27 cellular contexts compared by ENCODE assay signal in the genomic region with DNA sequence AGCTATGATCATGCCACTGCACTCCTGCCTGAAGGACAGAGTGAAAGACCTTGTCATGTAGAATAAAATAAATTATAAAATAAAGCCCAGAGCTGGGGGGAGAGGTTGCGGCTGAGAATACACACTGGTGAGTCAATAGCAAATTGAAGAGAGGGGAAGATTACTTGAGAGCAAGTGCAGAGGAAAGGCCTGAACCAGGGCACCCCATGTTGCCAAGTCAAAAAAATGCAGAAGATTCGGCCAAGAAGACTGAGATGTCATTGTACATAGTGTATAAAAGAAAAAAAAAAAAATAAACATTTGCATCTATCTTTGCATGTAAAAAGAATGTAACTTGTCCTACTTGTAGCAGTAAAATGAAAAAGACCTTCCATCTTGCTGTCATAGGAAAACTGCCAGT. TPM values are rescaled to one million over a fixed set of nuclear protein-coding genes. Genes with fewer than 3 reads are reported as not detected.
DNase-seq lines count a peak whose midpoint lies in the region; ATAC-seq and TF ChIP-seq lines count a peak whose summit lies in the region.
"Had no signal": no experiment of that assay in that cellular context is flagged by ENCODE, and none has a peak within 500 bp of the region (broad histone marks: within the 10 kb centered on the region; RNA-seq: fewer than 3 reads in every experiment).

No MANE protein-coding gene starts in this region.

- no peaks in the 10 kb centered on the region for H3K9me3 ChIP-seq in BLaER1
- H3K9me3 ChIP-seq in gastroesophageal sphincter, result no peaks in the 10 kb centered on the region
- no peaks in the 10 kb centered on the region for H3K9me3 ChIP-seq in ovary
- no peaks in the 10 kb centered on the region for H3K9me3 ChIP-seq in OCI-LY7 (ENCODE audit: low read length)
- H3K9me3 ChIP-seq: Caco-2, HAP-1, Peyer's patch had no signal

- TF ChIP-seq POLR2A in gastroesophageal sphincter (IDR thresholded peaks at IDR 0.05) (no peak), ovary (IDR thresholded peaks at IDR 0.05) (no peak)

- H2AFZ ChIP-seq in OCI-LY7 (ENCODE audit: low read length), result no peak overlapping the region
- H2AFZ ChIP-seq: GM23248 had no signal

- H3K9me2 ChIP-seq in OCI-LY7 (ENCODE audit: insufficient read depth, low read length), result no peaks in the 10 kb centered on the region

- no peaks in the 10 kb centered on the region for H3K9me3 Mint-ChIP-seq in HFFc6
- no peaks in the 10 kb centered on the region for H3K9me3 Mint-ChIP-seq in activated T-helper 17 cell treated with anti-CD3 and anti-CD28 coated beads, Interleukin-2, amount 50 U/mL, for 72 hours
- H3K9me3 Mint-ChIP-seq: CD8-positive, alpha-beta T cell had no signal

- H3K9ac ChIP-seq in BLaER1, result no peak overlapping the region
- H3K9ac ChIP-seq: GM23248 had no signal

- peak overlapping the region; percentile 55 for H3K27ac ChIP-seq in BLaER1
- peak overlapping the region; percentile 46 to 72 (median 56) for H3K27ac ChIP-seq in gastroesophageal sphincter
- no peak overlapping the region for H3K27ac ChIP-seq in ovary
- no peak overlapping the region for H3K27ac ChIP-seq in OCI-LY7 (ENCODE audit: low read depth, low read length, poor library complexity, severe bottlenecking)
- H3K27ac ChIP-seq: C4-2B, GM23248, Peyer's patch, SK-N-MC had no signal

- intact Hi-C loops in ovary (cut with DNase I) (no loop called here), OCI-LY7 (cut with micrococcal nuclease; ENCODE audit: unreplicated experiment) (no loop called here)

- H3K36me3 Mint-ChIP-seq in HFFc6 (ENCODE audit: low read depth), result peaks cover 62% of the 10 kb centered on the region
- H3K36me3 Mint-ChIP-seq in activated T-helper 17 cell treated with anti-CD3 and anti-CD28 coated beads, Interleukin-2, amount 50 U/mL, for 72 hours (ENCODE audit: low read depth), result peaks cover 87% of the 10 kb centered on the region

- DNase-seq in HFFc6, result no peak
- DNase-seq in ovary, result no peak
- no peak for DNase-seq in OCI-LY7 (ENCODE audit: low spot score)
- no peak for DNase-seq in GM19240 (ENCODE audit: insufficient read length, low spot score)
- DNase-seq: AML-193; Caco-2; CD8-positive, alpha-beta T cell; EL; GDM1; GM23248; KG1; NCI-H1092; NCI-H1417 treated with DMSO at 0.1 percent for 48 hours; NCI-H1694 treated with DMSO at 0.1 percent for 48 hours; NCI-H2081; NCI-H2227 treated with DMSO at 0.1 percent for 48 hours; NCI-H510A; NCI-H69; Peyer's patch; SIG-M5 had no signal

- H3K27me3 ChIP-seq in BLaER1, result no peaks in the 10 kb centered on the region
- no peaks in the 10 kb centered on the region for H3K27me3 ChIP-seq in gastroesophageal sphincter
- H3K27me3 ChIP-seq in ovary, result no peaks in the 10 kb centered on the region
- H3K27me3 ChIP-seq: Peyer's patch had no signal

- CTCF ChIA-PET in OCI-LY7 (lab: Charles Lee; ENCODE audit: unreplicated experiment), result no interaction called here

- 7 to 26% methylated on average over 1 to 2 of the region's 2 CpGs for WGBS in gastroesophageal sphincter (ENCODE audit: low coverage in 1 of 2), 2 donors
- 63 to 75% (median 75%) methylated on average over 2 of the region's 2 CpGs for WGBS in ovary, 3 donors

- TF ChIP-seq CTCF in HFFc6 (IDR thresholded peaks at IDR 0.05) (no peak), gastroesophageal sphincter (IDR thresholded peaks at IDR 0.05) (no peak), ovary (IDR thresholded peaks at IDR 0.05) (no peak), OCI-LY7 (conservative IDR thresholded peaks at IDR 0.05; ENCODE audit: low read length) (no peak)

- H3K27me3 Mint-ChIP-seq in HFFc6 (ENCODE audit: insufficient read depth), result no peaks in the 10 kb centered on the region; the same call in 1 of the 2 replicates
- no peaks in the 10 kb centered on the region for H3K27me3 Mint-ChIP-seq in activated T-helper 17 cell treated with anti-CD3 and anti-CD28 coated beads, Interleukin-2, amount 50 U/mL, for 72 hours

- peaks cover 57% of the 10 kb centered on the region for H3K4me1 ChIP-seq in BLaER1
- peaks cover 15 to 93% (median 36%) of the 10 kb centered on the region in 3 donors for H3K4me1 ChIP-seq in gastroesophageal sphincter
- H3K4me1 ChIP-seq in ovary (ENCODE audit: insufficient read depth), result no peaks in the 10 kb centered on the region
- H3K4me1 ChIP-seq in OCI-LY7 (ENCODE audit: insufficient read depth, low read length, poor library complexity, severe bottlenecking), result peaks cover 7% of the 10 kb centered on the region
- H3K4me1 ChIP-seq: Peyer's patch had no signal

- peak overlapping the region; percentile 57; the same call in 1 of the 2 replicates for H3K27ac Mint-ChIP-seq in HFFc6
- peak overlapping the region; percentile 37 for H3K27ac Mint-ChIP-seq in activated T-helper 17 cell treated with anti-CD3 and anti-CD28 coated beads, Interleukin-2, amount 50 U/mL, for 72 hours
- H3K27ac Mint-ChIP-seq: CD8-positive, alpha-beta T cell had no signal

- H3K36me3 ChIP-seq in BLaER1, result peaks cover 86% of the 10 kb centered on the region
- H3K36me3 ChIP-seq in gastroesophageal sphincter, result peaks cover 0 to 67% of the 10 kb centered on the region in 2 donors
- H3K36me3 ChIP-seq in ovary, result no peaks in the 10 kb centered on the region
- H3K36me3 ChIP-seq in OCI-LY7 (ENCODE audit: insufficient read depth, low read length), result peaks cover 99% of the 10 kb centered on the region

- H3K4me1 Mint-ChIP-seq in HFFc6 (ENCODE audit: low read depth), result peaks cover 78% of the 10 kb centered on the region
- H3K4me1 Mint-ChIP-seq in activated T-helper 17 cell treated with anti-CD3 and anti-CD28 coated beads, Interleukin-2, amount 50 U/mL, for 72 hours, result peaks cover 26% of the 10 kb centered on the region

- H3K4me2 ChIP-seq in BLaER1 (peak overlapping the region; percentile 87), OCI-LY7 (ENCODE audit: low read length) (no peak overlapping the region)

- ATAC-seq in activated T-helper 17 cell treated with anti-CD3 and anti-CD28 coated beads, Interleukin-2, amount 50 U/mL, for 72 hours (replicated peaks), result no peak
- ATAC-seq in gastroesophageal sphincter, result no peak
- ATAC-seq: CD8-positive, alpha-beta T cell had no signal

- POLR2A ChIA-PET in OCI-LY7 (lab: Charles Lee), result no interaction called here

- TF ChIP-seq EP300 in gastroesophageal sphincter (IDR thresholded peaks at IDR 0.05), result no peak
- no peak for TF ChIP-seq EP300 in ovary (IDR thresholded peaks at IDR 0.05)

- H4K20me1 ChIP-seq in BLaER1 (peaks cover 94% of the 10 kb centered on the region), OCI-LY7 (ENCODE audit: insufficient read depth, low read length) (peaks cover 23% of the 10 kb centered on the region; the same call in 1 of the 2 replicates)

- BruUV-seq in OCI-LY7 (replicated peaks; lab: Mats Ljungman, UMichigan), result no TSS peak

- no peak overlapping the region for H3K4me3 Mint-ChIP-seq in HFFc6
- no peak overlapping the region for H3K4me3 Mint-ChIP-seq in activated T-helper 17 cell treated with anti-CD3 and anti-CD28 coated beads, Interleukin-2, amount 50 U/mL, for 72 hours
- H3K4me3 Mint-ChIP-seq: CD8-positive, alpha-beta T cell had no signal

- no peak overlapping the region for H3K4me3 ChIP-seq in BLaER1
- H3K4me3 ChIP-seq in gastroesophageal sphincter, result no peak overlapping the region
- H3K4me3 ChIP-seq in ovary, result no peak overlapping the region
- no peak overlapping the region for H3K4me3 ChIP-seq in OCI-LY7 (ENCODE audit: low read depth, low read length, poor library complexity, severe bottlenecking)
- H3K4me3 ChIP-seq: GM23248, HAP-1, Peyer's patch, SK-N-MC had no signal

- H3K79me2 ChIP-seq in OCI-LY7 (ENCODE audit: insufficient read depth, low read depth, low read length), result peaks cover 32% of the 10 kb centered on the region

RNA-seq across cellular contexts. Expression of a gene that starts 32.4 kb away (rescaled TPM):
- 100 to 1,000 TPM; 104 to 122 (median 118) TPM for total RNA-seq in HFFc6 (2021; fragmentation: NEBNext Ultra II Directional; extraction: Animal tissue kit (Norgen Biotek cat#: 25700))
- total RNA-seq in activated T-helper 17 cell treated with anti-CD3 and anti-CD28 coated beads, Interleukin-2, amount 50 U/mL, for 72 hours, result 10 to 100 TPM; 37.3 to 55.5 TPM
- total RNA-seq in gastroesophageal sphincter (100 to 1,000 TPM; 107 to 229 (median 155) TPM), ovary (100 to 1,000 TPM in 1 of 7 donors, 10 to 100 TPM in 6; 85.1 to 106 (median 91.8) TPM), OCI-LY7 (2022) (93.2 and 98.8 TPM in 2 replicates)
- polyA plus RNA-seq in ovary, result 100 to 1,000 TPM in 1 of 2 donors, 10 to 100 TPM in 1; 77.6 to 167 TPM
- total RNA-seq in OCI-LY7 (2014; rRNA removed; shearing (Covaris generic)), result 57.6 and 88.0 TPM in 2 replicates

RNA-seq across cellular contexts. Expression of a gene that starts 47.3 kb away (rescaled TPM):
- total RNA-seq in HFFc6 (2021; fragmentation: NEBNext Ultra II Directional; extraction: Animal tissue kit (Norgen Biotek cat#: 25700)), result not detected
- total RNA-seq in activated T-helper 17 cell treated with anti-CD3 and anti-CD28 coated beads, Interleukin-2, amount 50 U/mL, for 72 hours, result not detected
- total RNA-seq in gastroesophageal sphincter, result 1 to 10 TPM in 1 of 4 donors, under 1 TPM in 1, not detected in 2; 0.27 to 4.4 TPM
- total RNA-seq in ovary, result 1 to 10 TPM in 2 of 7 donors, under 1 TPM in 3, not detected in 2; 0.43 to 2.3 (median 0.95) TPM
- under 1 TPM; 0.24 to 0.53 TPM for polyA plus RNA-seq in ovary
- total RNA-seq in OCI-LY7 (2014; rRNA removed; shearing (Covaris generic)), result 0.09 and 0.26 TPM in 2 replicates
- not detected in 2 replicates for total RNA-seq in OCI-LY7 (2022)
- total RNA-seq: Caco-2; CD8-positive, alpha-beta T cell; GM23248; Peyer's patch had no signal
- polyA plus RNA-seq: AG04450, GM23248 had no signal

Comparison
In these comparisons a context has a peak if more than half of its experiments do, and no peak if none do; other contexts are left out.
1. H3K27ac ChIP-seq: peak in BLaER1 (single experiment) and gastroesophageal sphincter (4 of 4); none in ovary (0 of 2) and OCI-LY7 (single experiment).